Comparison of ENCODE assay signal across 19 cellular contexts in the genomic region with DNA sequence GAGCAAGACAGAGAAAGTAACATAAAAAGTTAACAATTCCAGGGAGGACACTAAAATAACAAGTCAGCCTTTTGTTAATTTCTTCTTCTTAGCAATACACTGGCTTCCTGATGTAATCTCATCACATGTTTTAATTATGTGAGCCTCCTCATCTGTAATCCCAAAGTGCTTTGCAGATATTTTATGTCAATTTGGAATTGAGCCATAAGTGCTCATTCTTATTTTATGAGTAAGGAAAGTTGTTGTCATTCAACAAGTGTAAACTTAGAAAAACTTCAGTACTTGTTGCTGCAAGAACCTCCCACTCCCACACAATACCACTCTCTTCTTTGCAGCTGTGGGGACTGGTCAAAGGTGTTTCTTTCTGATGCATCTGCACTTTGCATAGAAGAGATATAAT.
DNase-seq lines count a peak whose midpoint lies in the region; ATAC-seq and TF ChIP-seq lines count a peak whose summit lies in the region.
"Had no signal": no experiment of that assay in that cellular context is flagged by ENCODE, and none has a peak within 500 bp of the region (broad histone marks: within the 10 kb centered on the region; RNA-seq: fewer than 3 reads in every experiment).

No MANE protein-coding gene starts in this region.

- H3K4me3 Mint-ChIP-seq in nephron progenitor cell (no peak overlapping the region), glutamatergic neuron (ENCODE audit: unreplicated experiment) (no peak overlapping the region)
- H3K4me3 Mint-ChIP-seq: activated CD8-positive, alpha-beta T cell treated with anti-CD3 and anti-CD28 coated beads for 36 hours; activated T-helper 1 cell treated with anti-CD3 and anti-CD28 coated beads, Interleukin-12 subunit alpha, Interleukin-12 subunit beta, Interleukin-2, Interleukin-4 antibody, amounts not matched to agents 30 ng/mL and 10 ng/mL and 1 ng/mL, durations not matched to agents 14 hours and 24 hours and 36 hours; CD14-positive monocyte; dendritic cell treated with granulocyte-macrophage colony-stimulating factor and Interleukin-4, amounts not matched to agents 40 ng/mL and 50 ng/mL, for 4 days; stimulated activated memory B cell treated with anti-CD40 and anti-IgM and Interleukin-4, amounts not matched to agents 10 μg/mL and 1 μg/mL and 100 μg/mL, for 72 hours had no signal

- H3K4me1 Mint-ChIP-seq in nephron progenitor cell (peaks cover 12% of the 10 kb centered on the region), glutamatergic neuron (ENCODE audit: low read depth, unreplicated experiment) (peaks cover 9% of the 10 kb centered on the region)
- H3K4me1 Mint-ChIP-seq: CD14-positive monocyte; stimulated activated memory B cell treated with anti-CD40 and anti-IgM and Interleukin-4, amounts not matched to agents 10 μg/mL and 1 μg/mL and 100 μg/mL, for 72 hours had no signal

- peaks cover 9% of the 10 kb centered on the region for H3K36me3 Mint-ChIP-seq in nephron progenitor cell (ENCODE audit: low read depth)
- H3K36me3 Mint-ChIP-seq in glutamatergic neuron (ENCODE audit: unreplicated experiment): no peaks in the 10 kb centered on the region
- H3K36me3 Mint-ChIP-seq: CD14-positive monocyte; stimulated activated memory B cell treated with anti-CD40 and anti-IgM and Interleukin-4, amounts not matched to agents 10 μg/mL and 1 μg/mL and 100 μg/mL, for 72 hours had no signal

- ATAC-seq in GM21447 (IDR thresholded peaks at IDR 0.05; ENCODE audit: unreplicated experiment): no peak
- no peak for ATAC-seq in GM21717 (IDR thresholded peaks at IDR 0.05; ENCODE audit: unreplicated experiment)
- ATAC-seq: activated CD8-positive, alpha-beta T cell treated with anti-CD3 and anti-CD28 coated beads for 36 hours; stimulated activated memory B cell treated with anti-CD40 and anti-IgM and Interleukin-4, amounts not matched to agents 10 μg/mL and 1 μg/mL and 100 μg/mL, for 72 hours had no signal

- TF ChIP-seq CTCF in epithelial cell of proximal tubule (conservative IDR thresholded peaks at IDR 0.05; ENCODE audit: low read depth, low read length): no peak
- TF ChIP-seq CTCF in nephron progenitor cell (IDR thresholded peaks at IDR 0.05): no peak
- no peak for TF ChIP-seq CTCF in glutamatergic neuron (IDR thresholded peaks at IDR 0.05; ENCODE audit: partially characterized antibody, unreplicated experiment)

- DNase-seq in EH (ENCODE audit: low read depth) (peak; percentile 8), RKO (ENCODE audit: low spot score) (peak; percentile 3), epithelial cell of proximal tubule (ENCODE audit: low read depth) (peak; percentile 38), nephron progenitor cell (no peak), glutamatergic neuron (no peak), epidermal melanocyte (ENCODE audit: insufficient read length, low spot score) (no peak)
- DNase-seq: activated CD8-positive, alpha-beta T cell treated with anti-CD3 and anti-CD28 coated beads for 36 hours; amygdala; DMS79 treated with DMSO at 0.1 percent for 48 hours; esophagus squamous epithelium; NCI-H187; NCI-H524 treated with DMSO at 0.1 percent for 48 hours; nucleus accumbens had no signal

- no peak overlapping the region for H3K4me3 ChIP-seq in epithelial cell of proximal tubule (ENCODE audit: low read depth, low read length)
- H3K4me3 ChIP-seq: esophagus squamous epithelium had no signal

- H3K27ac Mint-ChIP-seq in nephron progenitor cell: peak overlapping the region; percentile 54
- H3K27ac Mint-ChIP-seq in glutamatergic neuron (ENCODE audit: unreplicated experiment): no peak overlapping the region
- H3K27ac Mint-ChIP-seq: activated CD8-positive, alpha-beta T cell treated with anti-CD3 and anti-CD28 coated beads for 36 hours; activated T-helper 1 cell treated with anti-CD3 and anti-CD28 coated beads, Interleukin-12 subunit alpha, Interleukin-12 subunit beta, Interleukin-2, Interleukin-4 antibody, amounts not matched to agents 30 ng/mL and 10 ng/mL and 1 ng/mL, durations not matched to agents 14 hours and 24 hours and 36 hours; CD14-positive monocyte; dendritic cell treated with granulocyte-macrophage colony-stimulating factor and Interleukin-4, amounts not matched to agents 40 ng/mL and 50 ng/mL, for 4 days; stimulated activated memory B cell treated with anti-CD40 and anti-IgM and Interleukin-4, amounts not matched to agents 10 μg/mL and 1 μg/mL and 100 μg/mL, for 72 hours had no signal

- H3K9me3 Mint-ChIP-seq in nephron progenitor cell: peaks cover 8% of the 10 kb centered on the region
- no peaks in the 10 kb centered on the region for H3K9me3 Mint-ChIP-seq in glutamatergic neuron (ENCODE audit: unreplicated experiment)
- H3K9me3 Mint-ChIP-seq: activated CD8-positive, alpha-beta T cell treated with anti-CD3 and anti-CD28 coated beads for 36 hours had no signal

- H3K27me3 Mint-ChIP-seq in nephron progenitor cell (ENCODE audit: low read depth, poor library complexity) (no peaks in the 10 kb centered on the region), glutamatergic neuron (ENCODE audit: unreplicated experiment) (no peaks in the 10 kb centered on the region)
- H3K27me3 Mint-ChIP-seq: stimulated activated memory B cell treated with anti-CD40 and anti-IgM and Interleukin-4, amounts not matched to agents 10 μg/mL and 1 μg/mL and 100 μg/mL, for 72 hours had no signal

Comparison
In these comparisons a context has a peak if more than half of its experiments do, and no peak if none do; other contexts are left out.
1. DNase-seq: peak in EH (single experiment), RKO (single experiment) and epithelial cell of proximal tubule (single experiment); none in nephron progenitor cell (single experiment), glutamatergic neuron (single experiment) and epidermal melanocyte (single experiment).